ENCODE assay signal across 25 cellular contexts in genomic region chr1:194081444-194081843, GRCh38.
A peak's percentile ranks its signal among the peaks of the same experiment; 100 is the strongest.
DNase-seq lines count a peak whose midpoint lies in the region; ATAC-seq, FAIRE-seq and TF ChIP-seq lines count a peak whose summit lies in the region.
"Had no signal": no experiment of that assay in that cellular context is flagged by ENCODE, and none has a peak within 500 bp of the region (broad histone marks: within the 10 kb centered on the region; RNA-seq: fewer than 3 reads in every experiment).

No MANE protein-coding gene starts in this region.

- no peaks in the 10 kb centered on the region for H3K9me1 ChIP-seq in K562 (ENCODE audit: control insufficient read depth, insufficient read depth, low read length)

- no peaks in the 10 kb centered on the region for H3K79me2 ChIP-seq in K562 (ENCODE audit: control insufficient read depth, insufficient read depth, low read length)

- H3K4me1 ChIP-seq in K562 (replicated peaks in 1 of 2; ENCODE audit: control insufficient read depth in 2 of 2, insufficient read depth in 2 of 2, low read length in 2 of 2), result no peaks in the 10 kb centered on the region
- no peaks in the 10 kb centered on the region for H3K4me1 ChIP-seq in Peyer's patch
- H3K4me1 ChIP-seq: BLaER1 treated with 17β-estradiol and CSF1 and Interleukin-3, amounts not matched to agents 10 nM and 100 nM had no signal

- CTCF ChIA-PET in K562 (lab: Yijun Ruan, JAX; ENCODE audit: low intra/inter-chr PET ratio), result no interaction called here

- no peak overlapping the region for H3K4me2 ChIP-seq in K562 (ENCODE audit: insufficient read depth, low read length)
- H3K4me2 ChIP-seq: BLaER1 treated with 17β-estradiol and CSF1 and Interleukin-3, amounts not matched to agents 10 nM and 100 nM had no signal

- POLR2A ChIA-PET in K562 (lab: Yijun Ruan, JAX), result no interaction called here

- no peak for ATAC-seq in K562
- ATAC-seq: CD8-positive, alpha-beta T cell; Panc1 had no signal

- BruUV-seq in K562 (replicated peaks; lab: Mats Ljungman, UMichigan), result no TSS peak

- H3K9me3 ChIP-seq in K562 (replicated peaks; ENCODE audit: control insufficient read depth, insufficient read depth, low read depth, low read length) (no peaks in the 10 kb centered on the region), Peyer's patch (no peaks in the 10 kb centered on the region)
- H3K9me3 ChIP-seq: BLaER1 treated with 17β-estradiol and CSF1 and Interleukin-3, amounts not matched to agents 10 nM and 100 nM had no signal

- H2AFZ ChIP-seq in K562 (ENCODE audit: low read depth, low read length), result no peak overlapping the region

- TF ChIP-seq RAD21 in K562 (CRISPR knock-in tag; conservative IDR thresholded peaks at IDR 0.05 in 1 of 2, IDR thresholded peaks at IDR 0.05 in 1 of 2), result no peak

- H3K27ac ChIP-seq in K562 (ENCODE audit: extremely low read depth, low read depth, low read length) (no peak overlapping the region), Peyer's patch (no peak overlapping the region)
- H3K27ac ChIP-seq: BLaER1 treated with 17β-estradiol and CSF1 and Interleukin-3, amounts not matched to agents 10 nM and 100 nM had no signal

- in situ Hi-C loops in K562 (cut with MboI), result no loop called here

- TF ChIP-seq POLR2A in K562 (conservative IDR thresholded peaks at IDR 0.05), result no peak
- no peak for TF ChIP-seq POLR2A in Peyer's patch (IDR thresholded peaks at IDR 0.05)

- no peak for FAIRE-seq in K562 (lab: Jason Lieb, UNC)
- FAIRE-seq: GM12892, GM18507 had no signal

- no peaks in the 10 kb centered on the region for H4K20me1 ChIP-seq in K562 (replicated peaks; ENCODE audit: control insufficient read depth, insufficient read depth, low read length)
- H4K20me1 ChIP-seq: BLaER1 treated with 17β-estradiol and CSF1 and Interleukin-3, amounts not matched to agents 10 nM and 100 nM had no signal

- TF ChIP-seq CTCF in K562 (IDR thresholded peaks at IDR 0.05 in 2 of 3, conservative IDR thresholded peaks at IDR 0.05 in 1 of 3; ENCODE audit: insufficient read depth in 2 of 3, low read depth in 1 of 3, low read length in 3 of 3) (no peak), Peyer's patch (IDR thresholded peaks at IDR 0.05) (no peak)

- H3K36me3 ChIP-seq in K562 (ENCODE audit: control insufficient read depth, insufficient read depth, low read length) (no peaks in the 10 kb centered on the region), Peyer's patch (no peaks in the 10 kb centered on the region)
- H3K36me3 ChIP-seq: BLaER1 treated with 17β-estradiol and CSF1 and Interleukin-3, amounts not matched to agents 10 nM and 100 nM had no signal

- H3K9ac ChIP-seq in K562 (ENCODE audit: insufficient read depth in 1 of 2, low read depth in 2 of 2, low read length in 2 of 2), result no peak overlapping the region
- H3K9ac ChIP-seq: BLaER1 treated with 17β-estradiol and CSF1 and Interleukin-3, amounts not matched to agents 10 nM and 100 nM had no signal

- H3K27me3 ChIP-seq in K562 (ENCODE audit: control insufficient read depth in 2 of 2, insufficient read depth in 2 of 2, low read length in 2 of 2) (no peaks in the 10 kb centered on the region), Peyer's patch (no peaks in the 10 kb centered on the region)
- H3K27me3 ChIP-seq: BLaER1 treated with 17β-estradiol and CSF1 and Interleukin-3, amounts not matched to agents 10 nM and 100 nM had no signal

- TF ChIP-seq EP300 in K562 (IDR thresholded peaks at IDR 0.05; ENCODE audit: low read length), result no peak

- intact Hi-C loops in K562 (cut with micrococcal nuclease), result no loop called here

- DNase-seq in DMS53 (lab: John Stamatoyannopoulos, UW) (peak; percentile 16), DMS53 treated with DMSO at 0.1 percent for 48 hours (lab: John Stamatoyannopoulos, UW; ENCODE audit: unreplicated experiment) (no peak), CD1c-positive myeloid dendritic cell (ENCODE audit: extremely low spot score) (peak; percentile 11), HT-29 (ENCODE audit: low spot score) (peak; percentile 8), K562 (ENCODE audit: extremely low read depth in 1 of 4, low spot score in 3 of 4) (no peak), Peyer's patch (no peak), GOT3 (lab: John Stamatoyannopoulos, UW) (no peak)
- DNase-seq in activated CD4-positive, alpha-beta T cell treated with anti-CD3 and anti-CD28 coated beads, Interleukin-2, amount 50 U/mL, for 1 hour, result no peak
- DNase-seq: 8988T; Calu3; CD8-positive, alpha-beta T cell; DMS79 treated with DMSO at 0.1 percent for 48 hours; KBM-7; MM.1S; NCI-H1048; NCI-H1417 treated with DMSO at 0.1 percent for 48 hours; NCI-H187; NCI-H226; NCI-H524; NK-92 treated with Interleukin-12 subunit alpha and Interleukin-12 subunit beta, amount 100 ng/mL, for 24 hours; T1000 had no signal

- H3K4me3 ChIP-seq in K562, result no peak overlapping the region
- H3K4me3 ChIP-seq in Peyer's patch, result no peak overlapping the region
- H3K4me3 ChIP-seq: BLaER1 treated with 17β-estradiol and CSF1 and Interleukin-3, amounts not matched to agents 10 nM and 100 nM had no signal

TF ChIP-seq in K562, 482 proteins besides CTCF, POLR2A, EP300 and RAD21:
- TF ChIP-seq KLF10 (CRISPR knock-in tag; IDR thresholded peaks at IDR 0.05) (no peak), NFIC (IDR thresholded peaks at IDR 0.05) (peak; percentile 99), STAT6 (CRISPR knock-in tag; IDR thresholded peaks at IDR 0.05) (no peak), E2F8 (IDR thresholded peaks at IDR 0.05; ENCODE audit: low read depth, partially characterized antibody) (no peak), THRAP3 (IDR thresholded peaks at IDR 0.05; ENCODE audit: borderline replicate concordance) (no peak), DNMT1 (IDR thresholded peaks at IDR 0.05) (no peak), GABPB2 (CRISPR knock-in tag; conservative IDR thresholded peaks at IDR 0.05) (no peak), NFIX (CRISPR knock-in tag; IDR thresholded peaks at IDR 0.05; ENCODE audit: low read depth) (peak; percentile 100), SMAD1 (IDR thresholded peaks at IDR 0.05; ENCODE audit: low read depth, low read length, partially characterized antibody) (peak; percentile 78), ZNF717 (CRISPR knock-in tag; IDR thresholded peaks at IDR 0.05) (no peak)

Comparison
In these comparisons a context has a peak if more than half of its experiments do, and no peak if none do; other contexts are left out.
1. DNase-seq: peak in DMS53 (single experiment), CD1c-positive myeloid dendritic cell (single experiment) and HT-29 (single experiment); none in DMS53 treated with DMSO at 0.1 percent for 48 hours (single experiment), K562 (0 of 4), Peyer's patch (0 of 3), activated CD4-positive, alpha-beta T cell treated with anti-CD3 and anti-CD28 coated beads, Interleukin-2, amount 50 U/mL, for 1 hour (single experiment) and GOT3 (single experiment).